17 cellular contexts compared by ENCODE assay signal in the genomic region with DNA sequence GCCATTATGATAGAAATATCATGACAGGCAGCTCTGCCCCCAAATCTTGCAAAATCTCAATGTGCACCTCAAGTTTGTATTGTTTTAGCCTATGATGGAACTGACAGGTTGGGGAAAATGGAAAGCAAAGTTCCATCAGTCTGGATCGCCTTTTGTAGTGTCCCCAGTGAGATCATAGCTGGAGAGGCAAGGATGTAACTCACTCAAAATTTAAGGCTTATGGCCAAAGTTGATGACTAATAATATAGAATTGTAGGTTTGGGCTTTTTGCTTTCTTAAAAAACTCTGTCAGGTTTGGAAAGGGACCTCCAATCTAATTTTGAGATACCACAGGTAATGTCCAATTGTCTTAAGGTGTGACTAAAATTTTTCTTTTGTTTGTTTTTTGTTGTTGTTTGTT. TPM values are rescaled to one million over a fixed set of nuclear protein-coding genes. Genes with fewer than 3 reads are reported as not detected.
"Had no signal": no experiment of that assay in that cellular context is flagged by ENCODE, and none has a peak within 500 bp of the region (broad histone marks: within the 10 kb centered on the region; RNA-seq: fewer than 3 reads in every experiment).

No MANE protein-coding gene starts in this region.

- H3K9me3 ChIP-seq: right lobe of liver, testis, upper lobe of left lung had no signal

- ATAC-seq: foreskin keratinocyte, right lobe of liver had no signal

- H3K4me3 Mint-ChIP-seq: activated naive CD8-positive, alpha-beta T cell treated with anti-CD3 and anti-CD28 coated beads for 36 hours; endodermal cell; stimulated activated naive CD8-positive, alpha-beta T cell treated with anti-CD3 and anti-CD28 coated beads, Interleukin-15, Interleukin-2, amounts not matched to agents 100 ng/mL and 50 ng/mL, for 24 hours had no signal

- H3K36me3 Mint-ChIP-seq: activated naive CD8-positive, alpha-beta T cell treated with anti-CD3 and anti-CD28 coated beads for 36 hours had no signal

- H3K36me3 ChIP-seq: right lobe of liver, upper lobe of left lung had no signal

- H3K27me3 ChIP-seq: dorsolateral prefrontal cortex, foreskin keratinocyte, right lobe of liver, testis, upper lobe of left lung had no signal

- H3K27ac Mint-ChIP-seq: activated naive CD8-positive, alpha-beta T cell treated with anti-CD3 and anti-CD28 coated beads for 36 hours; endodermal cell; stimulated activated naive CD8-positive, alpha-beta T cell treated with anti-CD3 and anti-CD28 coated beads, Interleukin-15, Interleukin-2, amounts not matched to agents 100 ng/mL and 50 ng/mL, for 24 hours had no signal

- H3K9me3 Mint-ChIP-seq: activated naive CD8-positive, alpha-beta T cell treated with anti-CD3 and anti-CD28 coated beads for 36 hours; stimulated activated naive CD8-positive, alpha-beta T cell treated with anti-CD3 and anti-CD28 coated beads, Interleukin-15, Interleukin-2, amounts not matched to agents 100 ng/mL and 50 ng/mL, for 24 hours had no signal

- H3K4me1 ChIP-seq: right lobe of liver had no signal

- DNase-seq: activated CD4-positive, alpha-beta T cell treated with anti-CD3 and anti-CD28 coated beads, Interleukin-2, amount 50 U/mL, for 1 hour; activated CD4-positive, CD25-positive, alpha-beta regulatory T cell; activated CD8-positive, alpha-beta memory T cell treated with anti-CD3 and anti-CD28 coated beads for 24 hours; activated naive CD8-positive, alpha-beta T cell treated with anti-CD3 and anti-CD28 coated beads for 36 hours; amygdala; dorsolateral prefrontal cortex; endodermal cell; foreskin keratinocyte; glutamatergic neuron; hypothalamus; right lobe of liver; SW 1271; testis; upper lobe of left lung had no signal

- H3K27ac ChIP-seq: foreskin keratinocyte, right lobe of liver had no signal

- H3K4me3 ChIP-seq: dorsolateral prefrontal cortex, right lobe of liver, testis, upper lobe of left lung had no signal

RNA-seq across cellular contexts. Expression of a gene that starts 1.4 kb away (rescaled TPM):
- total RNA-seq: activated naive CD8-positive, alpha-beta T cell treated with anti-CD3 and anti-CD28 coated beads for 36 hours; pulmonary artery endothelial cell; T-helper 2 cell treated with Interferon-gamma antibody and Interleukin-4, amounts not matched to agents 100 ng/mL and 5 ng/mL, for 36 hours had no signal
